ENCODE assay signal across 8 cellular contexts in the genomic region with DNA sequence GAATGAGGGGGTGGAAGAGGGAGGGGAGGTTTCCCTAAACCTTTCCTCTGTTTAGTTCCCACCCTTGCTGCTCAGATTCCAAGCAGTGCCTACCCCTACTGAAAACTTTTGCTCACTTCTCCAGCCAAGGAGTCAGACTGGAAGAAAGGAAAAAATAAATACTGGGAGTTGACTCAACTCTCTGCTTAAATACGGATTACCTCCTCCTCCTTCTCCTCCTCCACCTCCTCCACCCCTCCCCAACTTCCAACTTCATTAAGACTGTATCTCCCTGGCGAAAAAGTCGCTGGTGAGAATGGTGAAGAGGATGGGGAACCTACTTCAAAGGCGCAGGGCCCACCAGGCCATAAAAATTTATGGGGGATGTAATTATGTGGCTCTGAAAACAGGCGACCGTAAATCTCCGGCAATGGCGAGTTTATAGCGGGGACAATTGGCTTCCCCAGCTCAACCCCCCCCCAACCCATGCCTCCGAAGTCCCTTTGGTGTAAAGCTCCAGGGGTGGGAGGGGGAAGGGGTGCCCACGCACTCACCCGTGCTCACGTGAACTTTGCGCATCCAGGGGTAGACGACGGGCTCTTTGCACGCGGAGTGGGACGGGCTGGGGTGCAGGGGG. TPM values are rescaled to one million over a fixed set of nuclear protein-coding genes. Genes with fewer than 3 reads are reported as not detected.
DNase-seq lines count a peak whose midpoint lies in the region; ATAC-seq and TF ChIP-seq lines count a peak whose summit lies in the region.

No MANE protein-coding gene starts in this region.

- TF ChIP-seq CTCF in KMS-11 (conservative IDR thresholded peaks at IDR 0.05; ENCODE audit: low read depth, low read length) (no peak), brain microvascular endothelial cell (IDR thresholded peaks at IDR 0.05; ENCODE audit: low read depth, low read length, missing control alignments) (no peak)

- no peaks in the 10 kb centered on the region for H3K79me2 ChIP-seq in KMS-11 (ENCODE audit: insufficient read depth, low read depth)

- no peaks in the 10 kb centered on the region for H4K20me1 ChIP-seq in KMS-11 (ENCODE audit: insufficient read depth)

- peak overlapping the region; percentile 42; the same call in 1 of the 2 replicates for H3K9ac ChIP-seq in KMS-11

- peak overlapping the region; percentile 26; the same call in 1 of the 2 replicates for H2AFZ ChIP-seq in KMS-11 (ENCODE audit: low read depth)

- H3K27ac ChIP-seq in KMS-11 (no peak overlapping the region), brain microvascular endothelial cell (no peak overlapping the region)

- H3K4me2 ChIP-seq in KMS-11 = peak overlapping the region; percentile 51

- DNase-seq in DMS114 treated with DMSO at 0.1 percent for 48 hours (lab: John Stamatoyannopoulos, UW; ENCODE audit: unreplicated experiment) (peak; percentile 25), brain microvascular endothelial cell (no peak), NCI-H1092 treated with DMSO at 0.1 percent for 48 hours (lab: John Stamatoyannopoulos, UW) (no peak), NCI-H2227 treated with DMSO at 0.1 percent for 48 hours (lab: John Stamatoyannopoulos, UW) (no peak), Ammon's horn (ENCODE audit: low spot score) (no peak)
- DNase-seq in natural killer cell treated with Interleukin-12 subunit alpha and Interleukin-12 subunit beta and Interleukin-15 and Interleukin-18, amount 100 ng/mL, for 72 hours (ENCODE audit: low spot score) = no peak

- H3K36me3 ChIP-seq in KMS-11 (ENCODE audit: insufficient read depth) (no peaks in the 10 kb centered on the region), brain microvascular endothelial cell (replicated peaks) (no peaks in the 10 kb centered on the region)

- in situ Hi-C loops in brain microvascular endothelial cell (cut with HindIII; ENCODE audit: low pct_ligation_motif_present, low sequenced_read_pairs) = no loop called here

- peak overlapping the region; percentile 93 for H3K4me3 Mint-ChIP-seq in natural killer cell treated with Interleukin-12 subunit alpha and Interleukin-12 subunit beta and Interleukin-15 and Interleukin-18, amount 100 ng/mL, for 72 hours

- H3K4me1 ChIP-seq in KMS-11 (ENCODE audit: low read depth, poor library complexity, severe bottlenecking) = peaks cover 6% of the 10 kb centered on the region

- H3K27me3 ChIP-seq in KMS-11 (ENCODE audit: insufficient read depth, low read depth) = no peaks in the 10 kb centered on the region; the same call in 1 of the 2 replicates
- H3K27me3 ChIP-seq in brain microvascular endothelial cell (replicated peaks) = peaks cover 92% of the 10 kb centered on the region

- peak overlapping the region; percentile 70 to 84 for H3K27ac Mint-ChIP-seq in natural killer cell treated with Interleukin-12 subunit alpha and Interleukin-12 subunit beta and Interleukin-15 and Interleukin-18, amount 100 ng/mL, for 72 hours

- H3K36me3 Mint-ChIP-seq in natural killer cell treated with Interleukin-12 subunit alpha and Interleukin-12 subunit beta and Interleukin-15 and Interleukin-18, amount 100 ng/mL, for 72 hours = no peaks in the 10 kb centered on the region

- H3K27me3 Mint-ChIP-seq in natural killer cell treated with Interleukin-12 subunit alpha and Interleukin-12 subunit beta and Interleukin-15 and Interleukin-18, amount 100 ng/mL, for 72 hours = peaks cover 12% of the 10 kb centered on the region in 2 donors

- peaks cover 37% of the 10 kb centered on the region in 2 donors for H3K4me1 Mint-ChIP-seq in natural killer cell treated with Interleukin-12 subunit alpha and Interleukin-12 subunit beta and Interleukin-15 and Interleukin-18, amount 100 ng/mL, for 72 hours (ENCODE audit: low read depth in 2 of 2)

- ATAC-seq in natural killer cell treated with Interleukin-12 subunit alpha and Interleukin-12 subunit beta and Interleukin-15 and Interleukin-18, amount 100 ng/mL, for 72 hours = peak in 1 of 2 donors; percentile 29
- no peak for ATAC-seq in HG03095 (IDR thresholded peaks at IDR 0.05; ENCODE audit: unreplicated experiment)

- H3K9me3 Mint-ChIP-seq in natural killer cell treated with Interleukin-12 subunit alpha and Interleukin-12 subunit beta and Interleukin-15 and Interleukin-18, amount 100 ng/mL, for 72 hours = no peaks in the 10 kb centered on the region

- H3K4me3 ChIP-seq in KMS-11 (IDR thresholded peaks at IDR 0.05; ENCODE audit: insufficient read depth, low read depth, low read length) = no peak overlapping the region
- H3K4me3 ChIP-seq in brain microvascular endothelial cell (ENCODE audit: low read depth, low read length) = peak overlapping the region; percentile 54

RNA-seq across cellular contexts. Expression of gene HOXB4, which starts 0.7 kb away (rescaled TPM):
- 1 to 10 TPM; 6.9 to 8.2 TPM for total RNA-seq in natural killer cell treated with Interleukin-12 subunit alpha and Interleukin-12 subunit beta and Interleukin-15 and Interleukin-18, amount 100 ng/mL, for 72 hours

RNA-seq across cellular contexts. Expression of gene HOXB3, which starts 12.6 kb away (rescaled TPM):
- total RNA-seq in natural killer cell treated with Interleukin-12 subunit alpha and Interleukin-12 subunit beta and Interleukin-15 and Interleukin-18, amount 100 ng/mL, for 72 hours = 10 to 100 TPM in 1 of 2 donors, 1 to 10 TPM in 1; 9.0 to 15.4 TPM

RNA-seq across cellular contexts. Expression of gene HOXB5, which starts 16.1 kb away (rescaled TPM):
- under 1 TPM in 1 of 2 donors, not detected in 1; 0.70 TPM for total RNA-seq in natural killer cell treated with Interleukin-12 subunit alpha and Interleukin-12 subunit beta and Interleukin-15 and Interleukin-18, amount 100 ng/mL, for 72 hours

RNA-seq across cellular contexts. Expression of gene HOXB6, which starts 27.3 kb away (rescaled TPM):
- total RNA-seq in natural killer cell treated with Interleukin-12 subunit alpha and Interleukin-12 subunit beta and Interleukin-15 and Interleukin-18, amount 100 ng/mL, for 72 hours = 1 to 10 TPM; 1.9 to 2.2 TPM

RNA-seq across cellular contexts. Expression of gene HOXB2, which starts 32.5 kb away (rescaled TPM):
- 10 to 100 TPM; 20.8 to 30.0 TPM for total RNA-seq in natural killer cell treated with Interleukin-12 subunit alpha and Interleukin-12 subunit beta and Interleukin-15 and Interleukin-18, amount 100 ng/mL, for 72 hours
